In the genomic region with DNA sequence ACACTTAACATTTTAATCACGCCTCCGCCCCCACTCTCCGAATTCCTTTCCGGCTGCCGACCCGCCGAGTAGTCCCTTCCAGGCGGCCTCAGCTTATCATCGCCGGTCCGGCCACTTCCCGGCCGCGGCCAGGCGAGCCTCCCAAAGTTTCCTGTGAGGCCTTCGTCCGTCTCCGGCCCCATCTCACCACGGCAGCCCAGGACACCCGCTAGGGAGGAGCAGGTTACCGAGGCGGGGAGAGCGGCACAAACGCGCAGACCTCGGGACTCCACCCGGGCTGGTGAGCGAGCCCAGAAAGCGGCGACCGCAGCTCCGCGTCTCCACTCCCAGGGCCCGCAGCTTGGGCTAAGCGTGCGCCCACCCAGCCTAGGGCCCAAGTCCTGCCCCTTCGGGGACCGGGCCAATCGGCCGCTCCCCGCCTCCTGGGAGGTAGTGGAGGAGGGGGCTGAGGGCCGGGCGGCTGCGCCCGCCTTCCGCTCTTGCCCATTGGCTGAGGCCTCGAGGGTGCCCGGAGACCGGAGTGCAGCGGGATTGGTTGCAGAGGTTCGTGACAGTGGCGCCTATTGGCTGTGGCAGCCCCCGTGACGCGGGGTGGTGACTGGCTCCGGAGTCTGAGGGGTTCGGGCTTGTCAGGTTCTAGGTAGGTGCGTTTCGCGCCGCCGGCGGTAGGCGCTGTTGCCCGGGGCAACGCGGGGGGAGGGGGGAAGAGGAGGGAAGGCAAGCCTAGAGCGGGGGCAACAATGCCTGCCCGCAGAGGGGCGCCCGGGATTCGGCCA, we compare ENCODE assay signal across 8 cellular contexts. TPM values are rescaled to one million over a fixed set of nuclear protein-coding genes. Genes with fewer than 3 reads are reported as not detected.
A peak's percentile ranks its signal among the peaks of the same experiment; 100 is the strongest.
DNase-seq lines count a peak whose midpoint lies in the region; ATAC-seq and TF ChIP-seq lines count a peak whose summit lies in the region.

No MANE protein-coding gene starts in this region.

- POLR2A ChIA-PET in T-cell (lab: Charles Lee), result interaction anchor here in 1 of 2 donors (0.8 to 1.1 kb wide), 3 partner anchors 20 to 366 kb away, joined by 3 to 5 read pairs (median 4); a partner anchor contains a TSS

- CTCF ChIA-PET in T-cell (lab: Charles Lee), result no interaction called here

- no peaks in the 10 kb centered on the region for H3K9me3 Mint-ChIP-seq in T-cell

- intact Hi-C loops in left cardiac atrium (cut with DNase I), result no loop called here
- intact Hi-C loops in posterior vena cava (cut with DNase I), result loop anchor here (5.0 to 10.0 kb wide), 2 partner anchors 599 to 676 kb away; no protein-coding TSS in a partner anchor

- peak overlapping the region; percentile 79 for H3K4me3 ChIP-seq in GM12875 (ENCODE audit: low read depth, low read length)

- no peaks in the 10 kb centered on the region for H3K27me3 Mint-ChIP-seq in T-cell

- peak; percentile 96 for ATAC-seq in HG02763 (IDR thresholded peaks at IDR 0.05; ENCODE audit: unreplicated experiment)
- peak; percentile 93 to 98 (median 96) for ATAC-seq in T-cell (replicated peaks in 1 of 4)
- peak; percentile 97 to 98 for ATAC-seq in left cardiac atrium

- DNase-seq in NCI-H1417 (lab: John Stamatoyannopoulos, UW) (peak; percentile 93 to 96 (median 95)), T-cell (peak; percentile 91 to 99 (median 98)), amniotic stem cell (lab: John Stamatoyannopoulos, UW) (peak; percentile 98), left cardiac atrium (peak; percentile 99), posterior vena cava (ENCODE audit: low spot score) (peak; percentile 100), ureter (ENCODE audit: low spot score) (peak; percentile 100)

- H3K4me3 Mint-ChIP-seq in T-cell, result peak overlapping the region; percentile 87 to 99 (median 89)

- H3K36me3 Mint-ChIP-seq in T-cell, result no peaks in the 10 kb centered on the region

- peaks cover 11 to 22% (median 22%) of the 10 kb centered on the region in 3 donors for H3K4me1 Mint-ChIP-seq in T-cell

- TF ChIP-seq CTCF in GM12875 (IDR thresholded peaks at IDR 0.05; ENCODE audit: borderline replicate concordance, insufficient read depth, low read depth, low read length), result peak; percentile 34; the same call in 1 of the 2 replicates

- peak overlapping the region; percentile 77 for H3K27ac Mint-ChIP-seq in T-cell

RNA-seq across cellular contexts. Expression of a gene that starts 0.8 kb away (rescaled TPM):
- total RNA-seq in T-cell, result 10 to 100 TPM in 3 of 5 donors, 1 to 10 TPM in 2; 7.0 to 19.6 (median 10.4) TPM
- 10 to 100 TPM; 17.6 to 19.0 TPM for total RNA-seq in left cardiac atrium
- total RNA-seq in posterior vena cava, result 10 to 100 TPM; 52.6 to 62.2 TPM
- 38.7 TPM for total RNA-seq in ureter

Comparison
In these comparisons a context has a peak if more than half of its experiments do, and no peak if none do; other contexts are left out.
1. Peak in every context shown above with its lines: DNase-seq, ATAC-seq and H3K4me3 ChIP-seq.
2. intact Hi-C loops: an anchor here in posterior vena cava (5.0 to 10.0 kb wide); none called in left cardiac atrium.